In genomic region chr9:96574455-96574854, GRCh38 we compare ENCODE assay signal across 16 cellular contexts. TPM values are rescaled to one million over a fixed set of nuclear protein-coding genes. Genes with fewer than 3 reads are reported as not detected.
A peak's percentile ranks its signal among the peaks of the same experiment; 100 is the strongest.
DNase-seq lines count a peak whose midpoint lies in the region; ATAC-seq and TF ChIP-seq lines count a peak whose summit lies in the region.
"Had no signal": no experiment of that assay in that cellular context is flagged by ENCODE, and none has a peak within 500 bp of the region (broad histone marks: within the 10 kb centered on the region; RNA-seq: fewer than 3 reads in every experiment).

No MANE protein-coding gene starts in this region.

- peak; percentile 8 for DNase-seq in MV-4-11 (lab: John Stamatoyannopoulos, UW)
- DNase-seq in fibroblast of gingiva (ENCODE audit: low read depth), result peak; percentile 34
- DNase-seq in mesenchymal stem cell, result no peak
- DNase-seq in upper lobe of right lung, result no peak
- no peak for DNase-seq in posterior cingulate gyrus
- no peak for DNase-seq in left ventricle myocardium superior
- DNase-seq: BE2C; CD4-positive, alpha-beta T cell; DMS79; H9; NCI-H1436 treated with DMSO at 0.1 percent for 48 hours; NCI-H2081; NCI-H510A treated with DMSO at 0.1 percent for 48 hours; NCI-H82 had no signal

- peak overlapping the region in 1 of 2 experiments; percentile 56 for H3K4me3 ChIP-seq in mesenchymal stem cell (ENCODE audit: insufficient read depth in 1 of 2, low read depth in 1 of 2, low read length in 2 of 2)
- H3K4me3 ChIP-seq in upper lobe of right lung, result peak overlapping the region; percentile 18

- H2BK12ac ChIP-seq in mesenchymal stem cell (ENCODE audit: low read length in 2 of 2), result no peak overlapping the region

- peaks cover 0 to 5% of the 10 kb centered on the region in 2 experiments for H3K36me3 ChIP-seq in mesenchymal stem cell (ENCODE audit: control insufficient read depth in 1 of 2, insufficient read depth in 2 of 2, low read depth in 1 of 2, low read length in 2 of 2)
- no peaks in the 10 kb centered on the region for H3K36me3 ChIP-seq in upper lobe of right lung
- H3K36me3 ChIP-seq: BE2C had no signal

- peaks cover 31% of the 10 kb centered on the region for H3K79me1 ChIP-seq in mesenchymal stem cell (replicated peaks; ENCODE audit: low read length, poor library complexity, severe bottlenecking)

- H3K18ac ChIP-seq in mesenchymal stem cell (ENCODE audit: low read depth in 1 of 2, low read length in 2 of 2), result no peak overlapping the region

- intact Hi-C loops in upper lobe of right lung (cut with DNase I), result no loop called here
- intact Hi-C loops in posterior cingulate gyrus (cut with DNase I), result no loop called here
- intact Hi-C loops in left ventricle myocardium superior (cut with micrococcal nuclease), result no loop called here

- H3K14ac ChIP-seq in mesenchymal stem cell (ENCODE audit: low read length in 2 of 2), result no peak overlapping the region

- no peak overlapping the region for H3K4me2 ChIP-seq in mesenchymal stem cell (ENCODE audit: low read length, poor library complexity, severe bottlenecking)

- ATAC-seq in upper lobe of right lung (no peak), GM21825 (IDR thresholded peaks at IDR 0.05; ENCODE audit: unreplicated experiment) (no peak), left ventricle myocardium superior (no peak)

- no peak overlapping the region for H3K23ac ChIP-seq in mesenchymal stem cell (ENCODE audit: low read length in 2 of 2)

- H2BK15ac ChIP-seq in mesenchymal stem cell (ENCODE audit: low read depth, poor library complexity, severe bottlenecking), result no peak overlapping the region

- peak overlapping the region; percentile 56 for H3K9ac ChIP-seq in mesenchymal stem cell (ENCODE audit: low read length)

- H2AFZ ChIP-seq in mesenchymal stem cell (ENCODE audit: low read depth, low read length), result no peak overlapping the region

- H3K27me3 ChIP-seq in mesenchymal stem cell (ENCODE audit: control insufficient read depth in 1 of 2, insufficient read depth in 1 of 2, low read length in 2 of 2) (no peaks in the 10 kb centered on the region), upper lobe of right lung (no peaks in the 10 kb centered on the region)
- H3K27me3 ChIP-seq: BE2C had no signal

- no peak overlapping the region for H2BK5ac ChIP-seq in mesenchymal stem cell (ENCODE audit: low read depth, low read length, poor library complexity, severe bottlenecking)

- H2AK5ac ChIP-seq in mesenchymal stem cell (ENCODE audit: low read length, severe bottlenecking), result no peak overlapping the region

- H4K8ac ChIP-seq in mesenchymal stem cell (ENCODE audit: low read length), result no peak overlapping the region

- no peak overlapping the region for H2BK120ac ChIP-seq in mesenchymal stem cell (ENCODE audit: low read depth, low read length)

- TF ChIP-seq CTCF in upper lobe of right lung (IDR thresholded peaks at IDR 0.05), result no peak

- no peaks in the 10 kb centered on the region for H3K4me1 ChIP-seq in mesenchymal stem cell (ENCODE audit: control insufficient read depth, insufficient read depth, low read depth, low read length)
- no peaks in the 10 kb centered on the region for H3K4me1 ChIP-seq in upper lobe of right lung
- H3K4me1 ChIP-seq: BE2C had no signal

- no peak overlapping the region for H4K91ac ChIP-seq in mesenchymal stem cell (ENCODE audit: low read length)

- H3K4ac ChIP-seq in mesenchymal stem cell (ENCODE audit: low read depth in 1 of 2, low read length in 2 of 2), result no peak overlapping the region

- H3K27ac ChIP-seq in mesenchymal stem cell (ENCODE audit: low read length, poor library complexity, severe bottlenecking), result no peak overlapping the region
- no peak overlapping the region for H3K27ac ChIP-seq in upper lobe of right lung
- H3K27ac ChIP-seq: HL-60 had no signal

- WGBS in mesenchymal stem cell, result 100% methylated on average over 1 of the region's 4 CpGs

- no peaks in the 10 kb centered on the region for H3K9me3 ChIP-seq in mesenchymal stem cell (ENCODE audit: control insufficient read depth, low read length)
- no peaks in the 10 kb centered on the region for H3K9me3 ChIP-seq in upper lobe of right lung
- H3K9me3 ChIP-seq: BE2C had no signal

RNA-seq across cellular contexts. Expression of gene CDC14B, which starts 45.2 kb away (rescaled TPM):
- 10.5 TPM for polyA plus RNA-seq in mesenchymal stem cell (2013, experiment 1 of 2)
- 10.5 TPM for polyA plus RNA-seq in mesenchymal stem cell (2013, experiment 2 of 2)
- 14.5 TPM for total RNA-seq in upper lobe of right lung
- 18.1 TPM for total RNA-seq in left ventricle myocardium superior

Comparison
In these comparisons a context has a peak if more than half of its experiments do, and no peak if none do; other contexts are left out.
1. DNase-seq: peak in MV-4-11 (single experiment) and fibroblast of gingiva (single experiment); none in mesenchymal stem cell (single experiment), upper lobe of right lung (single experiment), posterior cingulate gyrus (0 of 10) and left ventricle myocardium superior (single experiment).